Comparison of ENCODE assay signal across 8 cellular contexts in genomic region chr22:30356392-30357230, GRCh38. TPM values are rescaled to one million over a fixed set of nuclear protein-coding genes. Genes with fewer than 3 reads are reported as not detected.
DNase-seq lines count a peak whose midpoint lies in the region; ATAC-seq, FAIRE-seq and TF ChIP-seq lines count a peak whose summit lies in the region.

CCDC157 (plus strand) TSS chr22:30357007; CDS start chr22:30366001, 8,994 bp downstream.
SF3A1 (minus strand) TSS chr22:30356894; CDS start chr22:30356792, 102 bp downstream.

- no peaks in the 10 kb centered on the region for H3K27me3 Mint-ChIP-seq in astrocyte (ENCODE audit: low read depth, unreplicated experiment)

- peak within 1 kb of the TSS; percentile 95 for H3K27ac Mint-ChIP-seq in astrocyte (ENCODE audit: unreplicated experiment)

- H3K36me3 ChIP-seq in astrocyte (ENCODE audit: insufficient read depth, low read length) (peaks cover 15% of the 10 kb centered on the region), rectal smooth muscle tissue (ENCODE audit: control insufficient read depth, insufficient read depth, low read length) (peaks cover 12% of the 10 kb centered on the region), vagina (peaks cover 0 to 14% of the 10 kb centered on the region in 2 donors)

- H3K79me2 ChIP-seq in astrocyte (ENCODE audit: insufficient read depth, low read length), result peaks cover 49% of the 10 kb centered on the region

- peak; percentile 87 for FAIRE-seq in GM18507 (lab: Jason Lieb, UNC)
- FAIRE-seq in astrocyte (lab: Jason Lieb, UNC), result no peak

- no peaks in the 10 kb centered on the region for H3K9me3 Mint-ChIP-seq in astrocyte (ENCODE audit: unreplicated experiment)

- H2AFZ ChIP-seq in astrocyte (ENCODE audit: low read depth, low read length), result peak within 1 kb of the TSS; percentile 88

- intact Hi-C loops in vagina (cut with DNase I), result loop anchor here (10.0 kb wide), 1 partner anchor 72 kb away; the partner anchor contains the start of gene CASTOR1

- H3K27me3 ChIP-seq in astrocyte (ENCODE audit: insufficient read depth, low read length) (no peaks in the 10 kb centered on the region), rectal smooth muscle tissue (ENCODE audit: control insufficient read depth, insufficient read depth, low read length) (no peaks in the 10 kb centered on the region), vagina (no peaks in the 10 kb centered on the region)

- peak within 1 kb of the TSS; percentile 98 for H3K27ac ChIP-seq in astrocyte (ENCODE audit: low read depth, low read length)
- H3K27ac ChIP-seq in rectal smooth muscle tissue (ENCODE audit: low read depth, low read length), result peak within 1 kb of the TSS; percentile 99
- peak within 1 kb of the TSS; percentile 95 for H3K27ac ChIP-seq in vagina

- H3K9ac ChIP-seq in astrocyte (ENCODE audit: low read length), result peak within 1 kb of the TSS; percentile 92
- H3K9ac ChIP-seq in rectal smooth muscle tissue (ENCODE audit: low read length), result peak within 1 kb of the TSS; percentile 87

- peak within 1 kb of the TSS; percentile 97 for H3K4me2 ChIP-seq in astrocyte (ENCODE audit: low read length)

- peak within 1 kb of the TSS; percentile 96 for H3K4me3 Mint-ChIP-seq in astrocyte (ENCODE audit: unreplicated experiment)

- H3K4me3 ChIP-seq in astrocyte (ENCODE audit: insufficient read depth, low read depth, low read length) (peak within 1 kb of the TSS; percentile 98), rectal smooth muscle tissue (ENCODE audit: low read length) (peak within 1 kb of the TSS; percentile 69), vagina (peak within 1 kb of the TSS; percentile 66 to 89)

- peak; percentile 84 for ATAC-seq in HG02938 (IDR thresholded peaks at IDR 0.05; ENCODE audit: unreplicated experiment)

- peaks cover 16% of the 10 kb centered on the region for H3K36me3 Mint-ChIP-seq in astrocyte (ENCODE audit: low read depth, unreplicated experiment)

- H4K20me1 ChIP-seq in astrocyte (ENCODE audit: insufficient read depth, low read length), result peaks cover 46% of the 10 kb centered on the region

- no peak for TF ChIP-seq CTCF in astrocyte (IDR thresholded peaks at IDR 0.05; ENCODE audit: insufficient read depth, low read depth, low read length)
- peak in 1 of 3 experiments; percentile 33 for TF ChIP-seq CTCF in vagina (IDR thresholded peaks at IDR 0.05)

- peaks cover 20% of the 10 kb centered on the region for H3K4me1 ChIP-seq in astrocyte (ENCODE audit: insufficient read depth, low read length)
- H3K4me1 ChIP-seq in rectal smooth muscle tissue (ENCODE audit: control insufficient read depth, insufficient read depth, low read length), result no peaks in the 10 kb centered on the region
- peaks cover 37% of the 10 kb centered on the region for H3K4me1 ChIP-seq in vagina

- H3K9me3 ChIP-seq in astrocyte (ENCODE audit: insufficient read depth, low read depth, low read length) (no peaks in the 10 kb centered on the region), vagina (no peaks in the 10 kb centered on the region)

- peak in 1 of 2 donors; percentile 89 for TF ChIP-seq POLR2A in vagina (IDR thresholded peaks at IDR 0.05)

- peaks cover 23% of the 10 kb centered on the region for H3K4me1 Mint-ChIP-seq in astrocyte (ENCODE audit: low read depth, unreplicated experiment)

- DNase-seq in GM18507 (ENCODE audit: extremely low spot score, insufficient read length, low read depth) (peak; percentile 89), NCI-H187 treated with DMSO at 0.1 percent for 48 hours (lab: John Stamatoyannopoulos, UW) (peak; percentile 19), T-helper 22 cell (ENCODE audit: low read depth) (peak; percentile 79), astrocyte (ENCODE audit: low read depth) (peak; percentile 83), hepatic stellate cell (ENCODE audit: low spot score) (peak; percentile 93), vagina (ENCODE audit: extremely low spot score in 2 of 2) (no peak)

RNA-seq across cellular contexts. Expression of gene CCDC157, which starts in this region (rescaled TPM):
- 2.9 and 3.2 TPM in 2 replicates for total RNA-seq in astrocyte
- 4.2 TPM for total RNA-seq in vagina

RNA-seq across cellular contexts. Expression of gene SF3A1, which starts in this region (rescaled TPM):
- 134 and 139 TPM in 2 replicates for total RNA-seq in astrocyte
- total RNA-seq in vagina, result 78.3 TPM

Comparison
In these comparisons a context has a peak if more than half of its experiments do, and no peak if none do; other contexts are left out.
1. DNase-seq: peak in GM18507 (single experiment), NCI-H187 treated with DMSO at 0.1 percent for 48 hours (single experiment), T-helper 22 cell (single experiment), astrocyte (single experiment) and hepatic stellate cell (single experiment); none in vagina (0 of 2).
2. Peak in every context shown above with its lines, with median percentiles within 50 percentile points of each other: H3K27ac ChIP-seq and H3K4me3 ChIP-seq.